10 cellular contexts compared by ENCODE assay signal in the genomic region with DNA sequence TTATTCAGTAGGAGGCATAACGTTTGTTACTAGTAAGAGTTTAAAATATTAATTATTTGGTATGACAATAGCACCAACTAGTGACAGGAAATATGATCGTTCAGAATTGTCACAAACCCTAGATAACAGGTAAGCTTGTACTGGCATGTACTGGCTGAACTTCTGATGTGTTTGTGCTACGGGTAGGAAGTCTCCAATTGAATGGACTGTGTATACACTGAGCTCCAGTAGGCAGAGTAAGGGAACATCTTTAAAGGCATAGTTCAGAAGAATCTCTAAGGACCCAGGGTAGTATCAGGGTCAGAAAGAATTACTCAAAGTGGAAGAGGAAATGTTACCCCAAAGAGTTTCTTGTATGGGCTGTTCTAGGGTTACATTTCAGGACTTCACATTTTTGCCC.
A peak's percentile ranks its signal among the peaks of the same experiment; 100 is the strongest.
DNase-seq lines count a peak whose midpoint lies in the region; ATAC-seq, FAIRE-seq and TF ChIP-seq lines count a peak whose summit lies in the region.
"Had no signal": no experiment of that assay in that cellular context is flagged by ENCODE, and none has a peak within 500 bp of the region (broad histone marks: within the 10 kb centered on the region; RNA-seq: fewer than 3 reads in every experiment).

No MANE protein-coding gene starts in this region.

- TF ChIP-seq POLR2A in GM18505 (IDR thresholded peaks at IDR 0.05; ENCODE audit: borderline replicate concordance, extremely low read depth, insufficient read depth, insufficient read length), result no peak

- H3K79me2 ChIP-seq in OCI-LY1 (ENCODE audit: insufficient read depth, low read length), result no peaks in the 10 kb centered on the region
- no peaks in the 10 kb centered on the region for H3K79me2 ChIP-seq in hepatocyte

- H3K27ac ChIP-seq in CD4-positive, alpha-beta T cell (ENCODE audit: low read depth, low read length), result no peak overlapping the region
- H3K27ac ChIP-seq in OCI-LY1 (ENCODE audit: low read depth, low read length, poor library complexity, severe bottlenecking) (no peak overlapping the region), hepatocyte (no peak overlapping the region)

- no peaks in the 10 kb centered on the region for H3K9me3 ChIP-seq in CD4-positive, alpha-beta T cell (ENCODE audit: control insufficient read depth, low read length)
- no peaks in the 10 kb centered on the region for H3K9me3 ChIP-seq in OCI-LY1 (ENCODE audit: low read length)
- no peaks in the 10 kb centered on the region for H3K9me3 ChIP-seq in hepatocyte (ENCODE audit: low read depth)

- H3K4me2 ChIP-seq in OCI-LY1 (ENCODE audit: low read length) (no peak overlapping the region), hepatocyte (no peak overlapping the region)

- H3K4me1 ChIP-seq in OCI-LY1 (ENCODE audit: insufficient read depth, low read length, severe bottlenecking), result no peaks in the 10 kb centered on the region
- H3K4me1 ChIP-seq in hepatocyte (ENCODE audit: insufficient read depth), result no peaks in the 10 kb centered on the region

- no peaks in the 10 kb centered on the region for H3K9me2 ChIP-seq in OCI-LY1 (ENCODE audit: low read depth, low read length)
- no peaks in the 10 kb centered on the region for H3K9me2 ChIP-seq in hepatocyte (replicated peaks; ENCODE audit: insufficient read depth)

- H3F3A ChIP-seq in OCI-LY1 (ENCODE audit: insufficient read depth, low read length), result no peaks in the 10 kb centered on the region

- H4K20me1 ChIP-seq in OCI-LY1 (ENCODE audit: insufficient read depth, low read length), result no peaks in the 10 kb centered on the region
- no peaks in the 10 kb centered on the region for H4K20me1 ChIP-seq in hepatocyte (ENCODE audit: insufficient read depth, poor library complexity, severe bottlenecking)

- CTCF ChIA-PET in CD4-positive, alpha-beta T cell (lab: Charles Lee), result no interaction called here

- TF ChIP-seq CTCF in CD4-positive, alpha-beta T cell (IDR thresholded peaks at IDR 0.05), result peak; percentile 14
- TF ChIP-seq CTCF in OCI-LY1 (IDR thresholded peaks at IDR 0.05; ENCODE audit: low read length) (peak; percentile 32; the same call in 1 of the 2 replicates), hepatocyte (IDR thresholded peaks at IDR 0.05; ENCODE audit: poor library complexity) (no peak)

- H3K36me3 Mint-ChIP-seq in CD4-positive, alpha-beta T cell (ENCODE audit: low read depth), result no peaks in the 10 kb centered on the region

- no peak overlapping the region for H2AFZ ChIP-seq in OCI-LY1 (ENCODE audit: low read length)
- H2AFZ ChIP-seq in hepatocyte, result no peak overlapping the region

- ATAC-seq in CD4-positive, alpha-beta T cell (ENCODE audit: poor library complexity), result no peak
- ATAC-seq in GM18505 (IDR thresholded peaks at IDR 0.05; ENCODE audit: unreplicated experiment) (peak; percentile 68), HG02798 (IDR thresholded peaks at IDR 0.05; ENCODE audit: poor library complexity, unreplicated experiment) (peak; percentile 69), GM19467 (IDR thresholded peaks at IDR 0.05; ENCODE audit: unreplicated experiment) (no peak)

- no peaks in the 10 kb centered on the region for H3K27me3 Mint-ChIP-seq in CD4-positive, alpha-beta T cell
- H3K27me3 Mint-ChIP-seq: progenitor cell of endocrine pancreas had no signal

- no peaks in the 10 kb centered on the region for H3K27me3 ChIP-seq in CD4-positive, alpha-beta T cell (ENCODE audit: control insufficient read depth, insufficient read depth, low read length)
- no peaks in the 10 kb centered on the region for H3K27me3 ChIP-seq in OCI-LY1 (ENCODE audit: insufficient read depth, low read length)
- no peaks in the 10 kb centered on the region for H3K27me3 ChIP-seq in hepatocyte

- no peak for DNase-seq in CD4-positive, alpha-beta T cell
- DNase-seq in hepatocyte (ENCODE audit: low spot score), result no peak
- DNase-seq in RCC 7860 (ENCODE audit: low spot score), result no peak
- no peak for DNase-seq in middle frontal gyrus (ENCODE audit: extremely low spot score, low spot score)
- DNase-seq: effector CD4-positive, alpha-beta T cell had no signal

- H3K9ac ChIP-seq in OCI-LY1 (ENCODE audit: low read length), result no peak overlapping the region

- H3K36me3 ChIP-seq in OCI-LY1 (ENCODE audit: insufficient read depth, low read length) (no peaks in the 10 kb centered on the region), hepatocyte (replicated peaks; ENCODE audit: insufficient read depth, low read depth) (no peaks in the 10 kb centered on the region)

- no peaks in the 10 kb centered on the region for H3K9me3 Mint-ChIP-seq in CD4-positive, alpha-beta T cell

- H3K4me3 Mint-ChIP-seq in CD4-positive, alpha-beta T cell, result no peak overlapping the region

- H3K4me3 ChIP-seq in OCI-LY1 (ENCODE audit: low read depth, low read length, poor library complexity, severe bottlenecking) (no peak overlapping the region), hepatocyte (no peak overlapping the region)

- intact Hi-C loops in CD4-positive, alpha-beta T cell (cut with DNase I, micrococcal nuclease), result loop anchor here (1.0 kb wide), 1 partner anchor 826 kb away; no protein-coding TSS in a partner anchor

- POLR2A ChIA-PET in CD4-positive, alpha-beta T cell (lab: Charles Lee), result no interaction called here

- WGBS in hepatocyte (ENCODE audit: low lambda C conversion rate, missing lambda C conversion rate), result 57% methylated on average over 3 of the region's 3 CpGs

- H3K27ac Mint-ChIP-seq in CD4-positive, alpha-beta T cell, result no peak overlapping the region
- H3K27ac Mint-ChIP-seq: progenitor cell of endocrine pancreas had no signal

- no peaks in the 10 kb centered on the region for H3K4me1 Mint-ChIP-seq in CD4-positive, alpha-beta T cell (ENCODE audit: low read depth)

- FAIRE-seq in RCC 7860 (lab: Jason Lieb, UNC), result no peak

Comparison
In these comparisons a context has a peak if more than half of its experiments do, and no peak if none do; other contexts are left out.
1. ATAC-seq: peak in GM18505 (single experiment) and HG02798 (single experiment); none in CD4-positive, alpha-beta T cell (single experiment) and GM19467 (single experiment).